ENCODE assay signal across 9 cellular contexts in genomic region chrX:53312946-53313745, GRCh38. TPM values are rescaled to one million over a fixed set of nuclear protein-coding genes. Genes with fewer than 3 reads are reported as not detected.
A peak's percentile ranks its signal among the peaks of the same experiment; 100 is the strongest.
DNase-seq lines count a peak whose midpoint lies in the region; ATAC-seq and TF ChIP-seq lines count a peak whose summit lies in the region.
"Had no signal": no experiment of that assay in that cellular context is flagged by ENCODE, and none has a peak within 500 bp of the region (broad histone marks: within the 10 kb centered on the region; RNA-seq: fewer than 3 reads in every experiment).

No MANE protein-coding gene starts in this region.

- no peaks in the 10 kb centered on the region for H3K9me3 ChIP-seq in BE2C
- no peaks in the 10 kb centered on the region for H3K9me3 ChIP-seq in liver (ENCODE audit: control insufficient read depth in 4 of 4, low read length in 3 of 4)

- peak; percentile 52 for ATAC-seq in GM19023 (IDR thresholded peaks at IDR 0.05; ENCODE audit: unreplicated experiment)
- no peak for ATAC-seq in GM21723 (IDR thresholded peaks at IDR 0.05; ENCODE audit: unreplicated experiment)

- TF ChIP-seq CTCF in BE2C (IDR thresholded peaks at IDR 0.05; ENCODE audit: low read depth, low read length) (peak; percentile 65), coronary artery (IDR thresholded peaks at IDR 0.05) (peak; percentile 58), liver (IDR thresholded peaks at IDR 0.05; ENCODE audit: low read depth, low read length, missing input control) (peak; percentile 72)

- H3K4me1 ChIP-seq in BE2C (no peaks in the 10 kb centered on the region), liver (ENCODE audit: control insufficient read depth in 4 of 4, insufficient read depth in 4 of 4, low read length in 3 of 4) (no peaks in the 10 kb centered on the region)

- 11% methylated on average over 8 of the region's 8 CpGs for WGBS in liver

- H3K27ac ChIP-seq in coronary artery (no peak overlapping the region), liver (ENCODE audit: low read depth in 1 of 2, low read length in 2 of 2) (no peak overlapping the region)

- DNase-seq in BE2C (peak; percentile 51), NCI-H2107 (lab: John Stamatoyannopoulos, UW) (peak; percentile 51), coronary artery (ENCODE audit: low spot score) (no peak)
- peak; percentile 33 to 71 for DNase-seq in activated CD4-positive, alpha-beta T cell treated with anti-CD3 and anti-CD28 coated beads for 4 hours
- peak; percentile 51 for DNase-seq in stimulated activated CD8-positive, alpha-beta memory T cell treated with anti-CD3 and anti-CD28 coated beads, Interleukin-12 subunit alpha, Interleukin-12 subunit beta, amount 100 ng/mL, for 1 hour (ENCODE audit: low read depth)

- no peak overlapping the region for H3K4me3 ChIP-seq in BE2C (ENCODE audit: low read depth, low read length)
- no peak overlapping the region for H3K4me3 ChIP-seq in coronary artery
- no peak overlapping the region for H3K4me3 ChIP-seq in liver (ENCODE audit: low read depth in 1 of 3, low read length in 3 of 3)

- H3K36me3 ChIP-seq in BE2C: no peaks in the 10 kb centered on the region
- H3K36me3 ChIP-seq in liver (ENCODE audit: control insufficient read depth in 4 of 4, insufficient read depth in 3 of 4, low read depth in 1 of 4, low read length in 3 of 4): no peaks in the 10 kb centered on the region

- H3K9ac ChIP-seq in liver (ENCODE audit: low read depth in 1 of 2, low read length in 2 of 2): no peak overlapping the region

- peak; percentile 75 to 87 for TF ChIP-seq RAD21 in liver (IDR thresholded peaks at IDR 0.05)

- H3K27me3 ChIP-seq in BE2C (no peaks in the 10 kb centered on the region), liver (ENCODE audit: control insufficient read depth in 4 of 4, insufficient read depth in 4 of 4, low read length in 3 of 4) (no peaks in the 10 kb centered on the region)

TF ChIP-seq in liver, 16 proteins besides CTCF, POLR2A, EP300 and RAD21:
- TF ChIP-seq FOXA2 (IDR thresholded peaks at IDR 0.05): no peak
- no peak for TF ChIP-seq SP1 (IDR thresholded peaks at IDR 0.05)
- no peak for TF ChIP-seq ATF3 (IDR thresholded peaks at IDR 0.05)
- TF ChIP-seq YY1 (IDR thresholded peaks at IDR 0.05): no peak
- TF ChIP-seq JUND (IDR thresholded peaks at IDR 0.05): no peak
- no peak for TF ChIP-seq EGR1 (IDR thresholded peaks at IDR 0.05; ENCODE audit: low read depth in 2 of 2)
- no peak for TF ChIP-seq FOXA1 (IDR thresholded peaks at IDR 0.05)

RNA-seq across cellular contexts. Expression of gene IQSEC2, which starts 31.8 kb away (rescaled TPM):
- 1.0 TPM for polyA plus RNA-seq in BE2C (2012; ENCODE audit: insufficient read depth, insufficient read length, low read depth)
- 1 to 10 TPM; 1.0 to 2.1 TPM for total RNA-seq in liver
- 1 to 10 TPM in 1 of 2 donors, under 1 TPM in 1; 0.40 to 1.8 TPM for polyA plus RNA-seq in liver
- polyA plus RNA-seq: IgD-negative memory B cell had no signal
